Comparison of ENCODE assay signal across 8 cellular contexts in genomic region chr16:83967838-83968482, GRCh38. TPM values are rescaled to one million over a fixed set of nuclear protein-coding genes. Genes with fewer than 3 reads are reported as not detected.
DNase-seq lines count a peak whose midpoint lies in the region; ATAC-seq and TF ChIP-seq lines count a peak whose summit lies in the region.

NECAB2 (plus strand) TSS chr16:83968244; CDS start chr16:83968649, 405 bp downstream.

- H3K4me2 ChIP-seq in mesenchymal stem cell (ENCODE audit: low read length, poor library complexity, severe bottlenecking), result peak within 1 kb of the TSS; percentile 52

- H3K27me3 Mint-ChIP-seq in endodermal cell (ENCODE audit: insufficient read depth), result peaks cover 15% of the 10 kb centered on the region
- H3K27me3 Mint-ChIP-seq in activated T-helper 17 cell treated with anti-CD3 and anti-CD28 coated beads, Interleukin-2, amount 50 U/mL, for 72 hours, result peaks cover 12% of the 10 kb centered on the region

- H3K9me3 Mint-ChIP-seq in endodermal cell, result no peaks in the 10 kb centered on the region
- no peaks in the 10 kb centered on the region for H3K9me3 Mint-ChIP-seq in activated T-helper 17 cell treated with anti-CD3 and anti-CD28 coated beads, Interleukin-2, amount 50 U/mL, for 72 hours

- no peak within 1 kb of the TSS for H3K4ac ChIP-seq in mesenchymal stem cell (ENCODE audit: low read depth in 1 of 2, low read length in 2 of 2)

- H3K9me3 ChIP-seq in endodermal cell (ENCODE audit: control insufficient read depth, low read length) (no peaks in the 10 kb centered on the region), mesenchymal stem cell (ENCODE audit: control insufficient read depth, low read length) (no peaks in the 10 kb centered on the region), uterus (no peaks in the 10 kb centered on the region)

- H3K4me3 ChIP-seq in endodermal cell (ENCODE audit: low read length) (no peak within 1 kb of the TSS), mesenchymal stem cell (ENCODE audit: insufficient read depth in 1 of 2, low read depth in 1 of 2, low read length in 2 of 2) (peak within 1 kb of the TSS in 1 of 2 experiments; percentile 37), uterus (peak within 1 kb of the TSS in 1 of 2 donors; percentile 34)

- CTCF ChIA-PET in RWPE1 (lab: Yijun Ruan, JAX), result no interaction called here

- no peak for TF ChIP-seq POLR2A in uterus (IDR thresholded peaks at IDR 0.05)

- peak; percentile 58 for DNase-seq in ACHN
- DNase-seq in GM10266 (ENCODE audit: extremely low spot score), result peak; percentile 90
- peak; percentile 56 for DNase-seq in RWPE1 (ENCODE audit: low spot score)
- DNase-seq in endodermal cell, result peak; percentile 76
- DNase-seq in mesenchymal stem cell, result peak; percentile 15
- no peak for DNase-seq in uterus
- DNase-seq in DMS114 treated with DMSO at 0.1 percent for 48 hours (lab: John Stamatoyannopoulos, UW; ENCODE audit: unreplicated experiment), result no peak

- H3K9ac ChIP-seq in endodermal cell (ENCODE audit: extremely low read depth, low read length, poor library complexity, severe bottlenecking) (no peak within 1 kb of the TSS), mesenchymal stem cell (ENCODE audit: low read length) (no peak within 1 kb of the TSS)

- H3K14ac ChIP-seq in mesenchymal stem cell (ENCODE audit: low read length in 2 of 2), result no peak within 1 kb of the TSS

- 11 to 80% methylated on average over 5 to 55 of the region's 56 CpGs for WGBS in endodermal cell (ENCODE audit: insufficient coverage in 1 of 2, insufficient read length in 1 of 2), 2 experiments
- WGBS in mesenchymal stem cell, result 26% methylated on average over 23 of the region's 56 CpGs

- intact Hi-C loops in uterus (cut with DNase I; ENCODE audit: low total_unique reads), result loop anchor here (10.0 kb wide), 1 partner anchor 97 kb away; no protein-coding TSS in a partner anchor

- H2BK5ac ChIP-seq in mesenchymal stem cell (ENCODE audit: low read depth, low read length, poor library complexity, severe bottlenecking), result no peak within 1 kb of the TSS

- H3K27ac Mint-ChIP-seq in endodermal cell, result no peak within 1 kb of the TSS
- H3K27ac Mint-ChIP-seq in activated T-helper 17 cell treated with anti-CD3 and anti-CD28 coated beads, Interleukin-2, amount 50 U/mL, for 72 hours, result no peak within 1 kb of the TSS

- H3K4me1 ChIP-seq in endodermal cell (ENCODE audit: control insufficient read depth, insufficient read depth, low read length) (no peaks in the 10 kb centered on the region), mesenchymal stem cell (ENCODE audit: control insufficient read depth, insufficient read depth, low read depth, low read length) (peaks cover 7% of the 10 kb centered on the region), uterus (peaks cover 0 to 3% of the 10 kb centered on the region in 2 donors)

- peak; percentile 81 for TF ChIP-seq CTCF in GM10266 (IDR thresholded peaks at IDR 0.05; ENCODE audit: control insufficient read depth, insufficient read depth, low read depth, missing control alignments)
- TF ChIP-seq CTCF in RWPE1 (conservative IDR thresholded peaks at IDR 0.05; ENCODE audit: low read depth), result peak; percentile 81
- peak; percentile 88 for TF ChIP-seq CTCF in endodermal cell (conservative IDR thresholded peaks at IDR 0.05)
- peak; percentile 35 to 57 (median 47) for TF ChIP-seq CTCF in uterus (IDR thresholded peaks at IDR 0.05)

- no peak within 1 kb of the TSS for H2BK120ac ChIP-seq in mesenchymal stem cell (ENCODE audit: low read depth, low read length)

- H2AK5ac ChIP-seq in mesenchymal stem cell (ENCODE audit: low read length, severe bottlenecking), result no peak within 1 kb of the TSS

- no peak within 1 kb of the TSS for H4K8ac ChIP-seq in mesenchymal stem cell (ENCODE audit: low read length)

- ATAC-seq in activated T-helper 17 cell treated with anti-CD3 and anti-CD28 coated beads, Interleukin-2, amount 50 U/mL, for 72 hours (replicated peaks), result no peak

- H2BK15ac ChIP-seq in mesenchymal stem cell (ENCODE audit: low read depth, poor library complexity, severe bottlenecking), result peak within 1 kb of the TSS; percentile 15

- no peaks in the 10 kb centered on the region for H3K79me1 ChIP-seq in mesenchymal stem cell (replicated peaks; ENCODE audit: low read length, poor library complexity, severe bottlenecking)

- H2AFZ ChIP-seq in mesenchymal stem cell (ENCODE audit: low read depth, low read length), result no peak within 1 kb of the TSS

- in situ Hi-C loops in ACHN (cut with HindIII; ENCODE audit: low pct_ligation_motif_present, low pct_unique_long_range_greater_than_20kb, low sequenced_read_pairs), result no loop called here

- H3K18ac ChIP-seq in mesenchymal stem cell (ENCODE audit: low read depth in 1 of 2, low read length in 2 of 2), result no peak within 1 kb of the TSS

- no peak within 1 kb of the TSS for H4K91ac ChIP-seq in mesenchymal stem cell (ENCODE audit: low read length)

- H3K4me1 Mint-ChIP-seq in endodermal cell, result no peaks in the 10 kb centered on the region
- peaks cover 5% of the 10 kb centered on the region for H3K4me1 Mint-ChIP-seq in activated T-helper 17 cell treated with anti-CD3 and anti-CD28 coated beads, Interleukin-2, amount 50 U/mL, for 72 hours

- no peaks in the 10 kb centered on the region for H3K36me3 ChIP-seq in endodermal cell (ENCODE audit: control insufficient read depth, insufficient read depth, low read length)
- H3K36me3 ChIP-seq in mesenchymal stem cell (ENCODE audit: control insufficient read depth in 1 of 2, insufficient read depth in 2 of 2, low read depth in 1 of 2, low read length in 2 of 2), result peaks cover 17 to 19% of the 10 kb centered on the region in 2 experiments
- H3K36me3 ChIP-seq in uterus, result no peaks in the 10 kb centered on the region

- H3K27me3 ChIP-seq in endodermal cell (ENCODE audit: control insufficient read depth, insufficient read depth, low read length, poor library complexity, severe bottlenecking), result peaks cover 13% of the 10 kb centered on the region
- H3K27me3 ChIP-seq in mesenchymal stem cell (ENCODE audit: control insufficient read depth in 1 of 2, insufficient read depth in 1 of 2, low read length in 2 of 2), result peaks cover 9 to 28% of the 10 kb centered on the region in 2 experiments
- peaks cover 0 to 12% of the 10 kb centered on the region in 2 donors for H3K27me3 ChIP-seq in uterus

- no peak within 1 kb of the TSS for H3K23ac ChIP-seq in mesenchymal stem cell (ENCODE audit: low read length in 2 of 2)

- H3K4me3 Mint-ChIP-seq in endodermal cell, result peak within 1 kb of the TSS; percentile 60
- H3K4me3 Mint-ChIP-seq in activated T-helper 17 cell treated with anti-CD3 and anti-CD28 coated beads, Interleukin-2, amount 50 U/mL, for 72 hours, result no peak within 1 kb of the TSS

- H3K36me3 Mint-ChIP-seq in endodermal cell (ENCODE audit: low read depth), result no peaks in the 10 kb centered on the region
- H3K36me3 Mint-ChIP-seq in activated T-helper 17 cell treated with anti-CD3 and anti-CD28 coated beads, Interleukin-2, amount 50 U/mL, for 72 hours (ENCODE audit: low read depth), result no peaks in the 10 kb centered on the region

- no peak within 1 kb of the TSS for H2BK12ac ChIP-seq in mesenchymal stem cell (ENCODE audit: low read length in 2 of 2)

- POLR2A ChIA-PET in RWPE1 (lab: Yijun Ruan, JAX; ENCODE audit: low non-redundant PET), result no interaction called here

- H3K27ac ChIP-seq in RWPE1 (no peak within 1 kb of the TSS), endodermal cell (ENCODE audit: low read depth, low read length) (no peak within 1 kb of the TSS), mesenchymal stem cell (ENCODE audit: low read length, poor library complexity, severe bottlenecking) (no peak within 1 kb of the TSS), uterus (no peak within 1 kb of the TSS)

RNA-seq across cellular contexts. Expression of gene NECAB2, which starts in this region (rescaled TPM):
- total RNA-seq in endodermal cell, result 1 to 10 TPM; 2.7 to 3.3 TPM
- polyA plus RNA-seq in endodermal cell (2013, experiment 1 of 2), result 34.1 TPM
- polyA plus RNA-seq in endodermal cell (2013, experiment 2 of 2), result 29.4 TPM
- 0.58 TPM for polyA plus RNA-seq in mesenchymal stem cell (2013, experiment 1 of 2)
- polyA plus RNA-seq in mesenchymal stem cell (2013, experiment 2 of 2), result 0.33 TPM
- 1 to 10 TPM in 2 of 4 donors, not detected in 2; 1.1 to 1.4 TPM for total RNA-seq in uterus
- total RNA-seq in activated T-helper 17 cell treated with anti-CD3 and anti-CD28 coated beads, Interleukin-2, amount 50 U/mL, for 72 hours, result not detected

Comparison
In these comparisons a context has a peak if more than half of its experiments do, and no peak if none do; other contexts are left out.
1. DNase-seq: peak in ACHN (single experiment), GM10266 (single experiment), RWPE1 (single experiment), endodermal cell (single experiment) and mesenchymal stem cell (single experiment); none in uterus (0 of 2) and DMS114 treated with DMSO at 0.1 percent for 48 hours (single experiment).
2. Peak in every context shown above with its lines, with median percentiles within 50 percentile points of each other: CTCF ChIP-seq.